ENCODE assay signal across 8 cellular contexts in genomic region chr4:176319704-176320339, GRCh38. TPM values are rescaled to one million over a fixed set of nuclear protein-coding genes. Genes with fewer than 3 reads are reported as not detected.
DNase-seq lines count a peak whose midpoint lies in the region; ATAC-seq and TF ChIP-seq lines count a peak whose summit lies in the region.

Gene SPCS3, plus strand, starts transcription at chr4:176319966. Its CDS starts 111 bp downstream, at chr4:176320077.

- peak within 1 kb of the TSS; percentile 91 to 97 for H3K27ac ChIP-seq in testis

- WGBS in testis, 2 donors = 0 to 1% methylated on average over 2 to 88 of the region's 94 CpGs

- intact Hi-C loops in testis (cut with DNase I; ENCODE audit: low total_unique reads) = no loop called here

- no peaks in the 10 kb centered on the region for H3K36me3 ChIP-seq in testis (ENCODE audit: low read depth, missing control alignments)

- no peaks in the 10 kb centered on the region for H3K9me3 Mint-ChIP-seq in activated naive CD4-positive, alpha-beta T cell treated with anti-CD3 and anti-CD28 coated beads, Interleukin-2, amount 50 U/mL, for 72 hours

- DNase-seq in NCI-H1092 treated with DMSO at 0.1 percent for 48 hours (lab: John Stamatoyannopoulos, UW) (peak; percentile 94), SKM-1 (lab: John Stamatoyannopoulos, UW; ENCODE audit: unreplicated experiment) (peak; percentile 91), glomerular endothelial cell (ENCODE audit: extremely low read depth, low read depth, low spot score) (no peak), omental fat pad (ENCODE audit: low spot score) (peak; percentile 95), testis (peak; percentile 98)
- DNase-seq in activated naive CD4-positive, alpha-beta T cell treated with anti-CD3 and anti-CD28 coated beads, Interleukin-2, amount 50 U/mL, for 72 hours (ENCODE audit: low spot score in 2 of 2) = peak; percentile 95

- ATAC-seq in HG02610 (IDR thresholded peaks at IDR 0.05; ENCODE audit: unreplicated experiment) = peak; percentile 94
- ATAC-seq in activated naive CD4-positive, alpha-beta T cell treated with anti-CD3 and anti-CD28 coated beads, Interleukin-2, amount 50 U/mL, for 72 hours = peak; percentile 93 to 94
- peak; percentile 98 for ATAC-seq in omental fat pad (ENCODE audit: low FRiP score)

- H3K27ac Mint-ChIP-seq in activated naive CD4-positive, alpha-beta T cell treated with anti-CD3 and anti-CD28 coated beads, Interleukin-2, amount 50 U/mL, for 72 hours = peak within 1 kb of the TSS; percentile 95 to 99

- TF ChIP-seq POLR2A in testis (IDR thresholded peaks at IDR 0.05) = peak; percentile 32

- peak within 1 kb of the TSS; percentile 96 for H3K4me3 ChIP-seq in GM08714 (ENCODE audit: low read length)
- H3K4me3 ChIP-seq in testis = peak within 1 kb of the TSS; percentile 80 to 97

- H3K4me1 ChIP-seq in testis = peaks cover 15% of the 10 kb centered on the region

- H3K36me3 Mint-ChIP-seq in activated naive CD4-positive, alpha-beta T cell treated with anti-CD3 and anti-CD28 coated beads, Interleukin-2, amount 50 U/mL, for 72 hours = peaks cover 13 to 19% of the 10 kb centered on the region in 2 donors

- no peaks in the 10 kb centered on the region for H3K27me3 ChIP-seq in testis

- TF ChIP-seq CTCF in omental fat pad (IDR thresholded peaks at IDR 0.05) = no peak
- no peak for TF ChIP-seq CTCF in testis (IDR thresholded peaks at IDR 0.05)

- H3K9me3 ChIP-seq in testis = no peaks in the 10 kb centered on the region

RNA-seq across cellular contexts. Expression of gene SPCS3, which starts in this region (rescaled TPM):
- 100 to 1,000 TPM in 1 of 2 donors, 10 to 100 TPM in 1; 91.9 to 153 TPM for total RNA-seq in activated naive CD4-positive, alpha-beta T cell treated with anti-CD3 and anti-CD28 coated beads, Interleukin-2, amount 50 U/mL, for 72 hours
- 78.4 and 84.8 TPM in 2 replicates for total RNA-seq in glomerular endothelial cell
- total RNA-seq in omental fat pad = 10 to 100 TPM; 72.1 to 84.0 (median 80.6) TPM
- 10 to 100 TPM; 26.6 to 30.2 TPM for total RNA-seq in testis
- 29.2 TPM for polyA plus RNA-seq in testis (ENCODE audit: insufficient read depth, low read depth, low replicate concordance)
